In the genomic region with DNA sequence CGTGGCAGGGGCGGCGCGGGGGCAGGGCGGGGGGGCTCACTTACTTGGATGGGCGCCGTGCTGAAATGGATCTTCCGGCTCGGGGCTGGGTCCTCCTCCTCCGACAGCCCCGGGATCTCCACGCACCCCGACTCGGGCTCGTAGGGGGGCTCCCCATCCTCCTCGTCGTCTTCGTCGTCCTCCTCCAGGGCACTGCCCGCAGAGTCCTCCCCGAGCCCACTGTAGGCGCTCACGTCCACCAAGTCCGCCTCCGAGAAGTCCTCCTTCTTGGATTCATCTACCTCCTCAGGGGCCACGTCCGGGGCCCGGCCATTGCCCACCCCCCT, we compare ENCODE assay signal across 8 cellular contexts. TPM values are rescaled to one million over a fixed set of nuclear protein-coding genes. Genes with fewer than 3 reads are reported as not detected.
A peak's percentile ranks its signal among the peaks of the same experiment; 100 is the strongest.
DNase-seq lines count a peak whose midpoint lies in the region; ATAC-seq and TF ChIP-seq lines count a peak whose summit lies in the region.

No MANE protein-coding gene starts in this region.

- H3K27me3 ChIP-seq in CD4-positive, alpha-beta T cell (ENCODE audit: control insufficient read depth, insufficient read depth, low read length) = no peaks in the 10 kb centered on the region
- H3K27me3 ChIP-seq in Loucy (ENCODE audit: insufficient read depth, low read length, poor library complexity, severe bottlenecking) (no peaks in the 10 kb centered on the region), duodenal mucosa (ENCODE audit: control insufficient read depth in 1 of 2, insufficient read depth in 2 of 2, low read length in 2 of 2) (no peaks in the 10 kb centered on the region), neural progenitor cell (peaks cover 13% of the 10 kb centered on the region)

- H4K20me1 ChIP-seq in Loucy (ENCODE audit: insufficient read depth, low read length, poor library complexity, severe bottlenecking) (peaks cover 60% of the 10 kb centered on the region), neural progenitor cell (ENCODE audit: low read depth) (peaks cover 55% of the 10 kb centered on the region)

- peaks cover 41% of the 10 kb centered on the region for H3K36me3 Mint-ChIP-seq in CD4-positive, alpha-beta T cell (ENCODE audit: low read depth)
- peaks cover 10% of the 10 kb centered on the region for H3K36me3 Mint-ChIP-seq in neural progenitor cell

- H2AFZ ChIP-seq in Loucy (ENCODE audit: low read length) = no peak overlapping the region
- H2AFZ ChIP-seq in neural progenitor cell (replicated peaks) = no peak overlapping the region

- peak overlapping the region; percentile 64 for H3K27ac ChIP-seq in CD4-positive, alpha-beta T cell (ENCODE audit: low read depth, low read length)
- H3K27ac ChIP-seq in duodenal mucosa (ENCODE audit: low read depth, low read length) = peak overlapping the region; percentile 50
- no peak overlapping the region for H3K27ac ChIP-seq in neural progenitor cell

- no peak for ATAC-seq in CD4-positive, alpha-beta T cell (ENCODE audit: poor library complexity)
- ATAC-seq in HG03432 (IDR thresholded peaks at IDR 0.05; ENCODE audit: unreplicated experiment) (no peak), HG03378 (IDR thresholded peaks at IDR 0.05; ENCODE audit: unreplicated experiment) (no peak)

- no peaks in the 10 kb centered on the region for H3K9me3 ChIP-seq in CD4-positive, alpha-beta T cell (ENCODE audit: control insufficient read depth, low read length)
- no peaks in the 10 kb centered on the region for H3K9me3 ChIP-seq in Loucy (ENCODE audit: insufficient read depth, low read depth, low read length)
- no peaks in the 10 kb centered on the region for H3K9me3 ChIP-seq in duodenal mucosa (ENCODE audit: control insufficient read depth in 1 of 2, low read length in 2 of 2)
- H3K9me3 ChIP-seq in neural progenitor cell (ENCODE audit: low read depth) = no peaks in the 10 kb centered on the region

- TF ChIP-seq CTCF in CD4-positive, alpha-beta T cell (IDR thresholded peaks at IDR 0.05) = no peak
- no peak for TF ChIP-seq CTCF in Loucy (conservative IDR thresholded peaks at IDR 0.05; ENCODE audit: low read length)
- TF ChIP-seq CTCF in neural progenitor cell (IDR thresholded peaks at IDR 0.05) = no peak
- TF ChIP-seq CTCF in GM13977 (IDR thresholded peaks at IDR 0.05; ENCODE audit: extremely low read depth, insufficient read depth, missing control alignments) = no peak
- no peak for TF ChIP-seq CTCF in GM10266 (IDR thresholded peaks at IDR 0.05; ENCODE audit: control insufficient read depth, insufficient read depth, low read depth, missing control alignments)

- POLR2A ChIA-PET in CD4-positive, alpha-beta T cell (lab: Charles Lee) = interaction anchor here (0.6 to 4.2 kb wide), 6 partner anchors 8 to 297 kb away, joined by 3 to 50 read pairs (median 5); no protein-coding TSS in a partner anchor

- H3K79me2 ChIP-seq in Loucy (ENCODE audit: insufficient read depth, low read length) = peaks cover 68% of the 10 kb centered on the region
- H3K79me2 ChIP-seq in neural progenitor cell (ENCODE audit: low read depth) = peaks cover 48% of the 10 kb centered on the region

- CTCF ChIA-PET in CD4-positive, alpha-beta T cell (lab: Charles Lee) = interaction anchor here (1.6 kb wide), 1 partner anchor 12 kb away, joined by 12 read pairs; no protein-coding TSS in a partner anchor

- peak overlapping the region; percentile 87 for H3K4me2 ChIP-seq in Loucy (ENCODE audit: low read depth, low read length, poor library complexity, severe bottlenecking)
- H3K4me2 ChIP-seq in neural progenitor cell = peak overlapping the region; percentile 96

- H3K9me3 Mint-ChIP-seq in CD4-positive, alpha-beta T cell = no peaks in the 10 kb centered on the region
- no peaks in the 10 kb centered on the region for H3K9me3 Mint-ChIP-seq in neural progenitor cell

- no peaks in the 10 kb centered on the region for H3K27me3 Mint-ChIP-seq in CD4-positive, alpha-beta T cell
- H3K27me3 Mint-ChIP-seq in neural progenitor cell (ENCODE audit: insufficient read depth, low read depth) = peaks cover 8% of the 10 kb centered on the region

- H3K9me2 ChIP-seq in Loucy (replicated peaks; ENCODE audit: low read depth, low read length) = no peaks in the 10 kb centered on the region

- peaks cover 11% of the 10 kb centered on the region; the same call in 1 of the 2 replicates for H3K36me3 ChIP-seq in Loucy (ENCODE audit: insufficient read depth, low read length)
- peaks cover 12 to 16% of the 10 kb centered on the region in 2 donors for H3K36me3 ChIP-seq in duodenal mucosa (ENCODE audit: control insufficient read depth in 1 of 2, insufficient read depth in 2 of 2, low read length in 2 of 2)
- H3K36me3 ChIP-seq in neural progenitor cell = no peaks in the 10 kb centered on the region

- H3K4me1 ChIP-seq in Loucy (ENCODE audit: insufficient read depth, low read length, poor library complexity, severe bottlenecking) (peaks cover 36% of the 10 kb centered on the region), duodenal mucosa (ENCODE audit: control insufficient read depth in 1 of 2, insufficient read depth in 2 of 2, low read length in 2 of 2) (peaks cover 61 to 67% of the 10 kb centered on the region in 2 donors), neural progenitor cell (peaks cover 37% of the 10 kb centered on the region)

- in situ Hi-C loops in GM13977 (cut with MboI; ENCODE audit: low pct_unique_long_range_greater_than_20kb, low sequenced_read_pairs, unreplicated experiment) = no loop called here

- H3K27ac Mint-ChIP-seq in CD4-positive, alpha-beta T cell = peak overlapping the region; percentile 85
- H3K27ac Mint-ChIP-seq in neural progenitor cell = no peak overlapping the region

- H3F3A ChIP-seq in Loucy (ENCODE audit: low read depth) (no peaks in the 10 kb centered on the region), neural progenitor cell (ENCODE audit: low read depth) (peaks cover 29% of the 10 kb centered on the region)

- intact Hi-C loops in CD4-positive, alpha-beta T cell (cut with DNase I, micrococcal nuclease) = no loop called here

- DNase-seq in CD4-positive, alpha-beta T cell = no peak
- DNase-seq in neural progenitor cell (ENCODE audit: low spot score) (no peak), GM13977 (ENCODE audit: low spot score) (no peak), GM10266 (ENCODE audit: extremely low spot score) (no peak)

- H3K9ac ChIP-seq in Loucy (ENCODE audit: low read depth, low read length, poor library complexity, severe bottlenecking) = peak overlapping the region; percentile 99
- H3K9ac ChIP-seq in duodenal mucosa (ENCODE audit: low read depth in 1 of 2, low read length in 2 of 2) = peak overlapping the region; percentile 33 to 43
- H3K9ac ChIP-seq in neural progenitor cell = no peak overlapping the region

- H3K4me3 ChIP-seq in Loucy (ENCODE audit: low read length, poor library complexity, severe bottlenecking) (peak overlapping the region; percentile 82), duodenal mucosa (ENCODE audit: low read depth in 1 of 2, low read length in 2 of 2) (peak overlapping the region; percentile 86 to 88), neural progenitor cell (peak overlapping the region; percentile 78)

- H3K4me1 Mint-ChIP-seq in CD4-positive, alpha-beta T cell (ENCODE audit: low read depth) = peaks cover 61% of the 10 kb centered on the region
- H3K4me1 Mint-ChIP-seq in neural progenitor cell = peaks cover 42% of the 10 kb centered on the region

- H3K4me3 Mint-ChIP-seq in CD4-positive, alpha-beta T cell = peak overlapping the region; percentile 96
- peak overlapping the region; percentile 87 for H3K4me3 Mint-ChIP-seq in neural progenitor cell

RNA-seq across cellular contexts. Expression of a gene that starts 1.4 kb away (rescaled TPM):
- 10 to 100 TPM; 53.4 to 55.7 TPM for total RNA-seq in CD4-positive, alpha-beta T cell
- 12.0 and 31.4 TPM in 2 replicates for total RNA-seq in neural progenitor cell (ENCODE audit: low replicate concordance)

RNA-seq across cellular contexts. Expression of a gene that starts 16.7 kb away (rescaled TPM):
- total RNA-seq in CD4-positive, alpha-beta T cell = not detected
- 1.5 TPM in 1 of 2 replicates, not detected in the other for total RNA-seq in neural progenitor cell (ENCODE audit: low replicate concordance)

RNA-seq across cellular contexts. Expression of a gene that starts 19.1 kb away (rescaled TPM):
- total RNA-seq in CD4-positive, alpha-beta T cell = under 1 TPM; 0.33 to 0.53 TPM
- total RNA-seq in neural progenitor cell (ENCODE audit: low replicate concordance) = 8.7 and 27.9 TPM in 2 replicates

RNA-seq across cellular contexts. Expression of a gene that starts 52.4 kb away (rescaled TPM):
- 10 to 100 TPM in 1 of 2 experiments, 1 to 10 TPM in 1; 10.0 to 11.4 TPM for total RNA-seq in CD4-positive, alpha-beta T cell
- 1.1 and 4.2 TPM in 2 replicates for total RNA-seq in neural progenitor cell (ENCODE audit: low replicate concordance)

RNA-seq across cellular contexts. Expression of a gene that starts 53.9 kb away (rescaled TPM):
- 10 to 100 TPM in 1 of 2 experiments, 1 to 10 TPM in 1; 8.7 to 10.1 TPM for total RNA-seq in CD4-positive, alpha-beta T cell
- 12.6 and 17.3 TPM in 2 replicates for total RNA-seq in neural progenitor cell (ENCODE audit: low replicate concordance)
